8 cellular contexts compared by ENCODE assay signal in the genomic region with DNA sequence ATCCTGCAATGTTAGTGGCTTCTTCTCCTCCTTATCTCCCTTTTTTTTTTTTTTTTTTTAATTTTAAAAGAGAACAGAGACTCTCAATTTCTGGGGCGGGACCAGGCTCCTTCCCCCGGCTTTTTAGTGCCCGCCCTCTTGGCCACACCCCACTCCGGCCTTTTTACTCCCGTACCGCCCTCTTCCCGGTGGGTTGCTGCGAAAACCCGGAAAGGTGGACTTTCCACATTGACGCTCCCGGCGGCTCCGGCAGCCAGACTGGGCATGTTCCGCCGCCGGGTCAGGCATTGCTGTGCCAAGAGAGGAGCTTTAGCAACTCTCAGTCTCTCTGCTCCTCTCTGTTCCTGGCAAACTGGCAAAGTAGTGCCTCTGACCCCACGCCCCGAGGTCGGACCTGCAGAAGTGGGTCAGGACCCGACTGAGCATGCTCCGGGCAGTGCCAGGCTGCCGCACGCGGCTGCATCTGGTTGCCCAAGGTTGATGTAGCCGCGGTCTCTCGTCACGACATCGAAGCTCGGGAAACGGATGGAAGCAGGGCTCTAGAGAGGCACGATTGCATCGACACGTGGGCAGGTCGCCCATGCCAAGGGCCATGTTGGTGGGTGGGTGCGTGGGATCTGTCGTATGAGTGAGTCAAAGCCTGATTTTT. TPM values are rescaled to one million over a fixed set of nuclear protein-coding genes. Genes with fewer than 3 reads are reported as not detected.
A peak's percentile ranks its signal among the peaks of the same experiment; 100 is the strongest.
DNase-seq lines count a peak whose midpoint lies in the region; ATAC-seq and TF ChIP-seq lines count a peak whose summit lies in the region.

No MANE protein-coding gene starts in this region.

- peak; percentile 57 for ATAC-seq in HG02623 (IDR thresholded peaks at IDR 0.05; ENCODE audit: unreplicated experiment)
- peak; percentile 87 to 99 (median 96) for ATAC-seq in heart right ventricle

- H3K9ac ChIP-seq in parathyroid adenoma = no peak overlapping the region

- peaks cover 6% of the 10 kb centered on the region for H3K4me1 Mint-ChIP-seq in T-helper 1 cell treated with Interleukin-12 subunit alpha and Interleukin-12 subunit beta and Interleukin-4 antibody, amounts not matched to agents 30 μg/mL and 1 μg/mL, for 36 hours (ENCODE audit: low read depth)

- WGBS in heart right ventricle, 2 donors = 3 to 4% methylated on average over 37 of the region's 37 CpGs
- 3 to 4% methylated on average over 36 to 37 of the region's 37 CpGs for WGBS in thyroid gland, 2 donors

- H3K4me3 Mint-ChIP-seq in T-helper 1 cell treated with Interleukin-12 subunit alpha and Interleukin-12 subunit beta and Interleukin-4 antibody, amounts not matched to agents 30 μg/mL and 1 μg/mL, for 36 hours = peak overlapping the region; percentile 84

- H3K36me3 ChIP-seq in heart right ventricle = no peaks in the 10 kb centered on the region
- H3K36me3 ChIP-seq in parathyroid adenoma (ENCODE audit: control insufficient read depth, insufficient read depth, low read length) = no peaks in the 10 kb centered on the region
- no peaks in the 10 kb centered on the region for H3K36me3 ChIP-seq in thyroid gland

- H3K27me3 Mint-ChIP-seq in T-helper 1 cell treated with Interleukin-12 subunit alpha and Interleukin-12 subunit beta and Interleukin-4 antibody, amounts not matched to agents 30 μg/mL and 1 μg/mL, for 36 hours (ENCODE audit: low read depth) = peaks cover 68% of the 10 kb centered on the region

- H3K27ac ChIP-seq in heart right ventricle (peak overlapping the region in 8 of 10 donors; percentile 34 to 93 (median 88)), parathyroid adenoma (no peak overlapping the region), thyroid gland (peak overlapping the region in 2 of 3 donors; percentile 75 to 86)

- H3K4me3 ChIP-seq in GM08714 (ENCODE audit: low read length) = peak overlapping the region; percentile 55; the same call in 1 of the 2 replicates
- H3K4me3 ChIP-seq in heart right ventricle = peak overlapping the region; percentile 50 to 99 (median 88)
- peak overlapping the region; percentile 64 for H3K4me3 ChIP-seq in parathyroid adenoma (ENCODE audit: low read depth, low read length)
- H3K4me3 ChIP-seq in thyroid gland (replicated peaks in 1 of 3) = peak overlapping the region in 2 of 3 donors; percentile 87 to 93

- intact Hi-C loops in heart right ventricle (cut with DNase I) = loop anchor here in 6 of 10 donors (5.0 to 10.0 kb wide), 3 partner anchors 410 to 415 kb away; a partner anchor contains a TSS
- intact Hi-C loops in thyroid gland (cut with DNase I) = no loop called here

- TF ChIP-seq CTCF in heart right ventricle (IDR thresholded peaks at IDR 0.05) = no peak
- no peak for TF ChIP-seq CTCF in parathyroid adenoma (IDR thresholded peaks at IDR 0.05)
- TF ChIP-seq CTCF in thyroid gland (IDR thresholded peaks at IDR 0.05) = peak in 1 of 6 experiments; percentile 20

- H3K4me2 ChIP-seq in parathyroid adenoma (ENCODE audit: low read length) = peak overlapping the region; percentile 93

- H3K27ac Mint-ChIP-seq in T-helper 1 cell treated with Interleukin-12 subunit alpha and Interleukin-12 subunit beta and Interleukin-4 antibody, amounts not matched to agents 30 μg/mL and 1 μg/mL, for 36 hours = peak overlapping the region; percentile 69

- peak overlapping the region; percentile 86 for H2AFZ ChIP-seq in parathyroid adenoma

- H3K9me3 Mint-ChIP-seq in T-helper 1 cell treated with Interleukin-12 subunit alpha and Interleukin-12 subunit beta and Interleukin-4 antibody, amounts not matched to agents 30 μg/mL and 1 μg/mL, for 36 hours = no peaks in the 10 kb centered on the region

- no peaks in the 10 kb centered on the region for H3K79me2 ChIP-seq in parathyroid adenoma

- H3K27me3 ChIP-seq in heart right ventricle (peaks cover 0 to 36% (median 0%) of the 10 kb centered on the region in 7 donors), parathyroid adenoma (ENCODE audit: control insufficient read depth, insufficient read depth, low read length) (no peaks in the 10 kb centered on the region), thyroid gland (no peaks in the 10 kb centered on the region)

- DNase-seq in NCI-H1105 (lab: John Stamatoyannopoulos, UW) (peak; percentile 69), amniotic stem cell (lab: John Stamatoyannopoulos, UW) (peak; percentile 90), heart right ventricle (peak; percentile 93 to 98), thyroid gland (peak; percentile 93 to 95)

- TF ChIP-seq POLR2A in thyroid gland (IDR thresholded peaks at IDR 0.05) = no peak

- H3K9me3 ChIP-seq in heart right ventricle = peaks cover 0 to 5% (median 0%) of the 10 kb centered on the region in 11 donors
- H3K9me3 ChIP-seq in parathyroid adenoma (ENCODE audit: control insufficient read depth, low read length) = no peaks in the 10 kb centered on the region
- no peaks in the 10 kb centered on the region for H3K9me3 ChIP-seq in thyroid gland

- H3K4me1 ChIP-seq in heart right ventricle (peaks cover 0 to 20% (median 12%) of the 10 kb centered on the region in 9 donors), parathyroid adenoma (no peaks in the 10 kb centered on the region), thyroid gland (peaks cover 0 to 5% of the 10 kb centered on the region in 2 donors)

- H3K36me3 Mint-ChIP-seq in T-helper 1 cell treated with Interleukin-12 subunit alpha and Interleukin-12 subunit beta and Interleukin-4 antibody, amounts not matched to agents 30 μg/mL and 1 μg/mL, for 36 hours (ENCODE audit: low read depth) = no peaks in the 10 kb centered on the region

RNA-seq across cellular contexts. Expression of a gene that starts 1.1 kb away (rescaled TPM):
- total RNA-seq in heart right ventricle = 1 to 10 TPM; 2.1 to 5.9 (median 3.9) TPM
- 1 to 10 TPM in 1 of 2 donors, under 1 TPM in 1; 0.94 to 1.0 TPM for polyA plus RNA-seq in heart right ventricle
- total RNA-seq in thyroid gland = 10 to 100 TPM in 2 of 4 donors, 1 to 10 TPM in 2; 5.4 to 10.6 (median 8.4) TPM
